In the genomic region with DNA sequence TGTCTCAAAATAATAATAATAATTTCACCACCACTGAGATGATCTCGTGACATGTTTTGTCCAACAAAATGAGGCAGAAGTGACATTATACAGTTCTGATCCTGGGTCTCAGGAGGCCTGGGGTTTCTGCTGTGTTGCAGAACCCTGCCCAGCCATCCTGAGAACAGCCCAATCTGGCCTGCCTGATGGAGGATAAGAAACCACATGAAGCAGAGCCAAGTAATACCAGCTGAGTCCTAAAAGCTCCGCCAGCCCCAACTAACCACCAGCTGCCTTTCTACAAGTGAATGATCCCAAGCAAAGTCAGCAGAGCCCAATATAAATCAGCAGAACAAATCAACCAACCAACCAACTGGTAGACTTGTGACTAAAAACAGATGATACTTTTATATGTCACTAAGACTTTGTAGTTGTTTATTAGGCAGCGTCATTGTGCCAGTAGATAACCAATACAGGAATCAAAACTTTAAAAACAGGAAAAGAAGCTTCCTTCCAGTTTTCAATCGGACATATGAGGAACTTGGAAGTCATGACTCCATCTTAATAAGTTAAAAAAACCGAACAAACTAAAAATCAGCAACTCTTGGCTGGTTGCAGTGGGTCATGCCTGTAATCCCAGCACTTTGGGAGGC, we compare ENCODE assay signal across 1 cellular context.
TF ChIP-seq lines count a peak whose summit lies in the region.

No MANE protein-coding gene starts in this region.

TF ChIP-seq in liver, 16 proteins besides CTCF, POLR2A, EP300 and RAD21 (continued from another document):
- TF ChIP-seq, protein P1, sequence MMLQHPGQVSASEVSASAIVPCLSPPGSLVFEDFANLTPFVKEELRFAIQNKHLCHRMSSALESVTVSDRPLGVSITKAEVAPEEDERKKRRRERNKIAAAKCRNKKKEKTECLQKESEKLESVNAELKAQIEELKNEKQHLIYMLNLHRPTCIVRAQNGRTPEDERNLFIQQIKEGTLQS (IDR thresholded peaks at IDR 0.05) = no peak
- no peak for TF ChIP-seq GABPA (IDR thresholded peaks at IDR 0.05 in 1 of 2, conservative IDR thresholded peaks at IDR 0.05 in 1 of 2)
- no peak for TF ChIP-seq YY1 (IDR thresholded peaks at IDR 0.05)
- TF ChIP-seq NR2F2 (IDR thresholded peaks at IDR 0.05) = no peak
- TF ChIP-seq EGR1 (IDR thresholded peaks at IDR 0.05; ENCODE audit: low read depth in 2 of 2) = no peak
- no peak for TF ChIP-seq HNF4G (IDR thresholded peaks at IDR 0.05)
- TF ChIP-seq, protein P2, sequence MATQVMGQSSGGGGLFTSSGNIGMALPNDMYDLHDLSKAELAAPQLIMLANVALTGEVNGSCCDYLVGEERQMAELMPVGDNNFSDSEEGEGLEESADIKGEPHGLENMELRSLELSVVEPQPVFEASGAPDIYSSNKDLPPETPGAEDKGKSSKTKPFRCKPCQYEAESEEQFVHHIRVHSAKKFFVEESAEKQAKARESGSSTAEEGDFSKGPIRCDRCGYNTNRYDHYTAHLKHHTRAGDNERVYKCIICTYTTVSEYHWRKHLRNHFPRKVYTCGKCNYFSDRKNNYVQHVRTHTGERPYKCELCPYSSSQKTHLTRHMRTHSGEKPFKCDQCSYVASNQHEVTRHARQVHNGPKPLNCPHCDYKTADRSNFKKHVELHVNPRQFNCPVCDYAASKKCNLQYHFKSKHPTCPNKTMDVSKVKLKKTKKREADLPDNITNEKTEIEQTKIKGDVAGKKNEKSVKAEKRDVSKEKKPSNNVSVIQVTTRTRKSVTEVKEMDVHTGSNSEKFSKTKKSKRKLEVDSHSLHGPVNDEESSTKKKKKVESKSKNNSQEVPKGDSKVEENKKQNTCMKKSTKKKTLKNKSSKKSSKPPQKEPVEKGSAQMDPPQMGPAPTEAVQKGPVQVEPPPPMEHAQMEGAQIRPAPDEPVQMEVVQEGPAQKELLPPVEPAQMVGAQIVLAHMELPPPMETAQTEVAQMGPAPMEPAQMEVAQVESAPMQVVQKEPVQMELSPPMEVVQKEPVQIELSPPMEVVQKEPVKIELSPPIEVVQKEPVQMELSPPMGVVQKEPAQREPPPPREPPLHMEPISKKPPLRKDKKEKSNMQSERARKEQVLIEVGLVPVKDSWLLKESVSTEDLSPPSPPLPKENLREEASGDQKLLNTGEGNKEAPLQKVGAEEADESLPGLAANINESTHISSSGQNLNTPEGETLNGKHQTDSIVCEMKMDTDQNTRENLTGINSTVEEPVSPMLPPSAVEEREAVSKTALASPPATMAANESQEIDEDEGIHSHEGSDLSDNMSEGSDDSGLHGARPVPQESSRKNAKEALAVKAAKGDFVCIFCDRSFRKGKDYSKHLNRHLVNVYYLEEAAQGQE (IDR thresholded peaks at IDR 0.05) = no peak
- TF ChIP-seq, protein P3, sequence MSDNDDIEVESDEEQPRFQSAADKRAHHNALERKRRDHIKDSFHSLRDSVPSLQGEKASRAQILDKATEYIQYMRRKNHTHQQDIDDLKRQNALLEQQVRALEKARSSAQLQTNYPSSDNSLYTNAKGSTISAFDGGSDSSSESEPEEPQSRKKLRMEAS (IDR thresholded peaks at IDR 0.05) = no peak
- TF ChIP-seq RXRA (IDR thresholded peaks at IDR 0.05) = no peak
